In genomic region chr5:25415970-25416369, GRCh38 we compare ENCODE assay signal across 27 cellular contexts.
"Had no signal": no experiment of that assay in that cellular context is flagged by ENCODE, and none has a peak within 500 bp of the region (broad histone marks: within the 10 kb centered on the region; RNA-seq: fewer than 3 reads in every experiment).

No MANE protein-coding gene starts in this region.

- DNase-seq: dermis blood vessel endothelial cell; dorsolateral prefrontal cortex; effector CD8-positive, alpha-beta T cell; effector memory CD8-positive, alpha-beta T cell; endodermal cell; erythroblast; esophagus squamous epithelium; foreskin fibroblast; foreskin melanocyte; gastrocnemius medialis; glutamatergic neuron; head of caudate nucleus; heart right ventricle; hippocampal formation; left cardiac atrium; left lung; left ventricle myocardium superior; lower lobe of right lung; midbrain; naive thymus-derived CD4-positive, alpha-beta T cell had no signal

- FAIRE-seq: colon, endometrium, islet of Langerhans, keratinocyte had no signal

- H3K36me3 ChIP-seq: esophagus squamous epithelium, gastrocnemius medialis, heart right ventricle, left lung, lower lobe of right lung had no signal

- H3K4me3 ChIP-seq: coronary artery, dorsolateral prefrontal cortex, esophagus squamous epithelium, gastrocnemius medialis, heart right ventricle, left lung, lower lobe of right lung had no signal

- H3K27me3 ChIP-seq: dorsolateral prefrontal cortex, esophagus squamous epithelium, gastrocnemius medialis, heart right ventricle, left lung had no signal

- ATAC-seq: effector memory CD8-positive, alpha-beta T cell; esophagus mucosa; gastrocnemius medialis; heart right ventricle; left cardiac atrium; left lung; left ventricle myocardium superior; lower lobe of right lung; naive thymus-derived CD4-positive, alpha-beta T cell had no signal

- H3K9me3 ChIP-seq: gastrocnemius medialis, left lung, lower lobe of right lung had no signal

- H3K4me1 ChIP-seq: esophagus squamous epithelium, gastrocnemius medialis, heart right ventricle, left lung, lower lobe of right lung had no signal

- H3K27ac ChIP-seq: coronary artery, dorsolateral prefrontal cortex, epithelial cell of prostate, esophagus squamous epithelium, gastrocnemius medialis, heart right ventricle, left lung, lower lobe of right lung had no signal
